ENCODE assay signal across 24 cellular contexts in genomic region chr9:33734911-33735310, GRCh38.
DNase-seq lines count a peak whose midpoint lies in the region; ATAC-seq and TF ChIP-seq lines count a peak whose summit lies in the region.
"Had no signal": no experiment of that assay in that cellular context is flagged by ENCODE, and none has a peak within 500 bp of the region (broad histone marks: within the 10 kb centered on the region; RNA-seq: fewer than 3 reads in every experiment).

No MANE protein-coding gene starts in this region.

- peak overlapping the region; percentile 9 for H2AFZ ChIP-seq in mammary epithelial cell (ENCODE audit: low read depth, low read length)

- DNase-seq in mammary epithelial cell (peak; percentile 39), breast epithelium (ENCODE audit: low spot score in 2 of 2) (no peak), colonic mucosa (peak; percentile 40), left colon (peak in 1 of 2 donors; percentile 23), upper lobe of right lung (no peak), omental fat pad (ENCODE audit: low spot score) (no peak)
- no peak for DNase-seq in activated CD8-positive, alpha-beta memory T cell treated with anti-CD3 and anti-CD28 coated beads for 24 hours
- DNase-seq: activated CD4-positive, alpha-beta T cell treated with anti-CD3 and anti-CD28 coated beads for 1 hour; activated CD8-positive, alpha-beta T cell treated with anti-CD3 and anti-CD28 coated beads, Interleukin-2, amount 10 ng/mL, durations not matched to agents 7 days and 5 days; activated naive CD8-positive, alpha-beta T cell treated with anti-CD3 and anti-CD28 coated beads for 36 hours; activated T-cell treated with anti-CD3 and anti-CD28 coated beads for 4 hours; dorsolateral prefrontal cortex; IMR-90; NCI-H1092 treated with DMSO at 0.1 percent for 48 hours; NCI-H187 treated with DMSO at 0.1 percent for 48 hours; NCI-H2171 treated with DMSO at 0.1 percent for 48 hours; NCI-H524; stimulated activated CD4-positive, alpha-beta T cell treated with anti-CD3 and anti-CD28 coated beads, Interleukin-15, amount 100 ng/mL, for 24 hours; stimulated activated naive B cell treated with anti-CD40 and anti-IgM and Interleukin-4, amounts not matched to agents 10 μg/mL and 1 μg/mL and 100 μg/mL, for 72 hours; testis had no signal

- no peaks in the 10 kb centered on the region for H3K79me2 ChIP-seq in mammary epithelial cell (ENCODE audit: insufficient read depth, low read length)

- TF ChIP-seq POLR2A in breast epithelium (IDR thresholded peaks at IDR 0.05), result no peak

- BruUV-seq in mammary epithelial cell (replicated peaks; lab: Mats Ljungman, UMichigan), result no TSS peak

- ATAC-seq in left colon (peak; percentile 69), upper lobe of right lung (peak; percentile 15), omental fat pad (ENCODE audit: low FRiP score) (no peak), GM21390 (IDR thresholded peaks at IDR 0.05; ENCODE audit: unreplicated experiment) (no peak)
- ATAC-seq: activated CD8-positive, alpha-beta T cell treated with anti-CD3 and anti-CD28 coated beads, Interleukin-2, amount 10 ng/mL, durations not matched to agents 7 days and 5 days; sciatic nerve; stimulated activated naive B cell treated with anti-CD40 and anti-IgM and Interleukin-4, amounts not matched to agents 10 μg/mL and 1 μg/mL and 100 μg/mL, for 72 hours had no signal

- TF ChIP-seq CTCF in mammary epithelial cell (conservative IDR thresholded peaks at IDR 0.05 in 1 of 2, IDR thresholded peaks at IDR 0.05 in 1 of 2; ENCODE audit: extremely low read depth in 1 of 2, insufficient read depth in 1 of 2, low read depth in 1 of 2, low read length in 2 of 2), result no peak
- TF ChIP-seq CTCF in breast epithelium (IDR thresholded peaks at IDR 0.05), result no peak
- TF ChIP-seq CTCF in colonic mucosa (IDR thresholded peaks at IDR 0.05), result no peak
- no peak for TF ChIP-seq CTCF in upper lobe of right lung (IDR thresholded peaks at IDR 0.05)
- no peak for TF ChIP-seq CTCF in omental fat pad (IDR thresholded peaks at IDR 0.05)

- dilution Hi-C loops in mammary epithelial cell (cut with HindIII; ENCODE audit: low sequenced_read_pairs), result no loop called here

- H3K9me3 ChIP-seq in mammary epithelial cell (replicated peaks; ENCODE audit: insufficient read depth, low read length), result no peaks in the 10 kb centered on the region
- peaks cover 3 to 5% of the 10 kb centered on the region in 2 donors for H3K9me3 ChIP-seq in breast epithelium
- H3K9me3 ChIP-seq in colonic mucosa, result no peaks in the 10 kb centered on the region
- H3K9me3 ChIP-seq in upper lobe of right lung, result no peaks in the 10 kb centered on the region
- H3K9me3 ChIP-seq: testis had no signal

- CTCF ChIA-PET in mammary epithelial cell (lab: Charles Lee; ENCODE audit: low non-redundant PET), result no interaction called here

- no peaks in the 10 kb centered on the region for H4K20me1 ChIP-seq in mammary epithelial cell (ENCODE audit: insufficient read depth, low read length)

- intact Hi-C loops in mammary epithelial cell (cut with micrococcal nuclease) (no loop called here), breast epithelium (cut with DNase I; ENCODE audit: low total_unique reads) (no loop called here), colonic mucosa (cut with DNase I) (loop anchor here (5.0 kb wide), 1 partner anchor 42 kb away; no protein-coding TSS in a partner anchor), left colon (cut with DNase I, micrococcal nuclease) (no loop called here), upper lobe of right lung (cut with DNase I) (no loop called here)

- H3K4me3 ChIP-seq in mammary epithelial cell (replicated peaks in 1 of 3; ENCODE audit: insufficient read depth in 1 of 3, low read depth in 2 of 3, low read length in 3 of 3), result no peak overlapping the region
- no peak overlapping the region for H3K4me3 ChIP-seq in breast epithelium
- H3K4me3 ChIP-seq in colonic mucosa, result no peak overlapping the region
- no peak overlapping the region for H3K4me3 ChIP-seq in upper lobe of right lung
- H3K4me3 ChIP-seq: dorsolateral prefrontal cortex, testis had no signal

- H3K27me3 ChIP-seq in mammary epithelial cell (ENCODE audit: insufficient read depth, low read length) (no peaks in the 10 kb centered on the region), breast epithelium (no peaks in the 10 kb centered on the region), colonic mucosa (no peaks in the 10 kb centered on the region), upper lobe of right lung (peaks cover 11% of the 10 kb centered on the region)
- H3K27me3 ChIP-seq: testis had no signal

- 74% methylated on average over 2 of the region's 3 CpGs for WGBS in mammary epithelial cell (ENCODE audit: low coverage, missing lambda C conversion rate)

- no peaks in the 10 kb centered on the region for H3K36me3 ChIP-seq in mammary epithelial cell (ENCODE audit: insufficient read depth, low read length)
- no peaks in the 10 kb centered on the region for H3K36me3 ChIP-seq in breast epithelium
- no peaks in the 10 kb centered on the region for H3K36me3 ChIP-seq in colonic mucosa
- H3K36me3 ChIP-seq in upper lobe of right lung, result no peaks in the 10 kb centered on the region

- no peak overlapping the region for H3K4me2 ChIP-seq in mammary epithelial cell (ENCODE audit: insufficient read depth, low read depth, low read length)

- H3K9ac ChIP-seq in mammary epithelial cell (ENCODE audit: insufficient read depth, low read length) (no peak overlapping the region), colonic mucosa (ENCODE audit: low read depth in 2 of 2, low read length in 2 of 2) (no peak overlapping the region)

- H3K4me1 ChIP-seq in mammary epithelial cell (ENCODE audit: insufficient read depth, low read length), result peaks cover 10% of the 10 kb centered on the region
- no peaks in the 10 kb centered on the region for H3K4me1 ChIP-seq in breast epithelium
- H3K4me1 ChIP-seq in colonic mucosa, result no peaks in the 10 kb centered on the region
- H3K4me1 ChIP-seq in upper lobe of right lung, result no peaks in the 10 kb centered on the region
- H3K4me1 ChIP-seq: testis had no signal

- in situ Hi-C loops in mammary epithelial cell (cut with MboI; ENCODE audit: low sequenced_read_pairs in 2 of 2), result loop anchor here (10.0 kb wide), 1 partner anchor 120 kb away; no protein-coding TSS in a partner anchor

- H3K27ac ChIP-seq in mammary epithelial cell (ENCODE audit: insufficient read depth, low read depth, low read length) (no peak overlapping the region), breast epithelium (no peak overlapping the region), colonic mucosa (no peak overlapping the region), upper lobe of right lung (no peak overlapping the region)
- H3K27ac ChIP-seq: 22Rv1, C4-2B, dorsolateral prefrontal cortex, testis had no signal

Comparison
In these comparisons a context has a peak if more than half of its experiments do, and no peak if none do; other contexts are left out.
1. DNase-seq: peak in mammary epithelial cell (single experiment) and colonic mucosa (single experiment); none in breast epithelium (0 of 2), upper lobe of right lung (single experiment), activated CD8-positive, alpha-beta memory T cell treated with anti-CD3 and anti-CD28 coated beads for 24 hours (single experiment) and omental fat pad (single experiment).
2. ATAC-seq: peak in left colon (single experiment) and upper lobe of right lung (single experiment); none in omental fat pad (single experiment) and GM21390 (single experiment).